7 cellular contexts compared by ENCODE assay signal in genomic region chr5:44774279-44774880, GRCh38. TPM values are rescaled to one million over a fixed set of nuclear protein-coding genes. Genes with fewer than 3 reads are reported as not detected.
DNase-seq lines count a peak whose midpoint lies in the region; ATAC-seq, FAIRE-seq and TF ChIP-seq lines count a peak whose summit lies in the region.

No MANE protein-coding gene starts in this region.

- no peaks in the 10 kb centered on the region for H3K9me3 ChIP-seq in astrocyte (ENCODE audit: insufficient read depth, low read depth, low read length)

- H3K27ac ChIP-seq in astrocyte (ENCODE audit: low read depth, low read length): no peak overlapping the region

- POLR2A ChIA-PET in HEK293T (lab: Yijun Ruan, JAX): no interaction called here

- DNase-seq in GM04504 (ENCODE audit: low read depth) (peak; percentile 24), HEK293T (ENCODE audit: extremely low spot score) (peak; percentile 12), NCI-H2081 treated with DMSO at 0.1 percent for 48 hours (lab: John Stamatoyannopoulos, UW) (peak; percentile 52), astrocyte (ENCODE audit: low read depth) (peak; percentile 46), kidney epithelial cell (ENCODE audit: low read depth) (no peak), HK-2 (ENCODE audit: unreplicated experiment) (no peak)

- TF ChIP-seq CTCF in astrocyte (IDR thresholded peaks at IDR 0.05; ENCODE audit: insufficient read depth, low read depth, low read length) (peak; percentile 44), kidney epithelial cell (IDR thresholded peaks at IDR 0.05; ENCODE audit: insufficient read depth, low read length, poor library complexity, severe bottlenecking) (peak; percentile 33)

- H3K4me3 ChIP-seq in astrocyte (ENCODE audit: insufficient read depth, low read depth, low read length): no peak overlapping the region
- no peak overlapping the region for H3K4me3 ChIP-seq in kidney epithelial cell (ENCODE audit: low read depth, low read length)

- H3K9me3 Mint-ChIP-seq in astrocyte (ENCODE audit: unreplicated experiment): no peaks in the 10 kb centered on the region

- H3K4me3 Mint-ChIP-seq in astrocyte (ENCODE audit: unreplicated experiment): no peak overlapping the region

- CTCF ChIA-PET in HEK293T (lab: Yijun Ruan, JAX): interaction anchor here (0.7 to 1.1 kb wide), 2 partner anchors 20 to 237 kb away, joined by 3 to 7 read pairs; no protein-coding TSS in a partner anchor

- H3K4me2 ChIP-seq in astrocyte (ENCODE audit: low read length): no peak overlapping the region

- H3K27ac Mint-ChIP-seq in astrocyte (ENCODE audit: unreplicated experiment): no peak overlapping the region

- H3K27me3 ChIP-seq in astrocyte (ENCODE audit: insufficient read depth, low read length): no peaks in the 10 kb centered on the region
- H3K27me3 ChIP-seq in kidney epithelial cell (ENCODE audit: control insufficient read depth, insufficient read depth, low read length): no peaks in the 10 kb centered on the region

- H3K36me3 ChIP-seq in astrocyte (ENCODE audit: insufficient read depth, low read length) (no peaks in the 10 kb centered on the region), kidney epithelial cell (ENCODE audit: control insufficient read depth, insufficient read depth, low read length) (no peaks in the 10 kb centered on the region)

- FAIRE-seq in astrocyte (lab: Jason Lieb, UNC): no peak

- H3K4me1 Mint-ChIP-seq in astrocyte (ENCODE audit: low read depth, unreplicated experiment): no peaks in the 10 kb centered on the region

- H3K79me2 ChIP-seq in astrocyte (ENCODE audit: insufficient read depth, low read length): no peaks in the 10 kb centered on the region

- no peaks in the 10 kb centered on the region for H3K4me1 ChIP-seq in astrocyte (ENCODE audit: insufficient read depth, low read length)

- H2AFZ ChIP-seq in astrocyte (ENCODE audit: low read depth, low read length): no peak overlapping the region

- H3K36me3 Mint-ChIP-seq in astrocyte (ENCODE audit: low read depth, unreplicated experiment): no peaks in the 10 kb centered on the region

- H4K20me1 ChIP-seq in astrocyte (ENCODE audit: insufficient read depth, low read length): no peaks in the 10 kb centered on the region

- no peak overlapping the region for H3K9ac ChIP-seq in astrocyte (ENCODE audit: low read length)

- H3K27me3 Mint-ChIP-seq in astrocyte (ENCODE audit: low read depth, unreplicated experiment): no peaks in the 10 kb centered on the region

- no peak for ATAC-seq in activated CD4-positive, CD25-positive, alpha-beta regulatory T cell treated with anti-CD3 and anti-CD28 coated beads, Interleukin-2, amount 50 U/mL, for 24 hours

TF ChIP-seq in HEK293T, 16 proteins besides CTCF, POLR2A, EP300 and RAD21:
- TF ChIP-seq FOXA1 (IDR thresholded peaks at IDR 0.05) (no peak), SUZ12 (IDR thresholded peaks at IDR 0.05) (no peak), SP1 (IDR thresholded peaks at IDR 0.05) (no peak), ELF4 (IDR thresholded peaks at IDR 0.05) (no peak), CTBP1 (IDR thresholded peaks at IDR 0.05; ENCODE audit: borderline replicate concordance) (no peak)
TF ChIP-seq in HEK293T: peak in this region for 0.

RNA-seq across cellular contexts. Expression of gene MRPS30, which starts 34.4 kb away (rescaled TPM):
- total RNA-seq in astrocyte (42.0 and 44.1 TPM in 2 replicates), kidney epithelial cell (131 and 136 TPM in 2 replicates)

Comparison
In these comparisons a context has a peak if more than half of its experiments do, and no peak if none do; other contexts are left out.
1. DNase-seq: peak in GM04504 (single experiment), HEK293T (single experiment), NCI-H2081 treated with DMSO at 0.1 percent for 48 hours (single experiment) and astrocyte (single experiment); none in kidney epithelial cell (single experiment) and HK-2 (single experiment).